13 cellular contexts compared by ENCODE assay signal in the genomic region with DNA sequence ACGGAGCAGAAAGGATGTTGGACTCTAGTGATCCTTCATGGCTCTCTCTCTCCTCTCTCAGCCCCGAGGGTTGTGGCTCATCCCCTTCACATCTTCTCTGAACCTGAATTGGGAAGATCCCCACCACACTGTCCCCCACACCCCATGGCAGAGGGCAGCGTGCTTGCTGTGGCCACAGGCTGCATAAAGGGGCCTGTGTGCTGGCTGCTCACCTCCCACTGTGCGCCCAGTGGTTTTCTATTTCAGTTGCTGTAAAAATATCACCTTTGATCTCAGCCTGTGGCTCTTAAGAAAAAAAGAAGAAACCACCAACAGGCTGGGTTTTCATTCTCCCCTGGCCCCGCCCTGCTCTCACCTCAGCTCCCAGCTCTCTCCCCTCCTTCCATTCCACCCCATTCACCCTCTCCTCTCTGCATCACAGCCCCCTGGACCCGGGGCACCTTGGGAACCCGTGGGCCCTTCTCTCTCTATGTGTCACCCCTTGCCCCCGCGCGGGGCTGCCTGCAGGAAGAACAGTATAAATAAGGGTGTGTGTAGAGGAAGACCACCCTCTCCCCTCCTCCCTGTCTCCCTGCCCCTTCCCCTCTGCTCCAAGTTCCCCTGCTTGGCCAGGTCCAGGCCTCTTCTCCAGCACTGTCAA. TPM values are rescaled to one million over a fixed set of nuclear protein-coding genes. Genes with fewer than 3 reads are reported as not detected.
DNase-seq lines count a peak whose midpoint lies in the region; ATAC-seq and FAIRE-seq lines count a peak whose summit lies in the region.
"Had no signal": no experiment of that assay in that cellular context is flagged by ENCODE, and none has a peak within 500 bp of the region (broad histone marks: within the 10 kb centered on the region; RNA-seq: fewer than 3 reads in every experiment).

No MANE protein-coding gene starts in this region.

- CTCF ChIA-PET in CD8-positive, alpha-beta memory T cell (lab: Charles Lee): interaction anchor here (12.6 kb wide), 1 partner anchor 23 kb away, joined by 162 read pairs; no protein-coding TSS in a partner anchor
- CTCF ChIA-PET in activated CD8-positive, alpha-beta memory T cell treated with anti-CD3 and anti-CD28 coated beads, Interleukin-2, amount 10 ng/mL, durations not matched to agents 7 days and 5 days (lab: Charles Lee): interaction anchor here (1.2 to 6.3 kb wide), 2 partner anchors 21 to 24 kb away, joined by 3 to 61 read pairs; partner anchors contain the start of gene WNT11

- no peaks in the 10 kb centered on the region for H3K27me3 ChIP-seq in CD8-positive, alpha-beta memory T cell (ENCODE audit: insufficient read depth, low read length, poor library complexity, severe bottlenecking)

- peaks cover 38 to 62% (median 51%) of the 10 kb centered on the region in 3 donors for H3K4me1 Mint-ChIP-seq in CD8-positive, alpha-beta memory T cell
- peaks cover 53% of the 10 kb centered on the region for H3K4me1 Mint-ChIP-seq in activated CD8-positive, alpha-beta memory T cell treated with anti-CD3 and anti-CD28 coated beads, Interleukin-2, amount 10 ng/mL, durations not matched to agents 7 days and 5 days

- no peaks in the 10 kb centered on the region for H3K9me3 ChIP-seq in CD8-positive, alpha-beta memory T cell (ENCODE audit: low read length)
- H3K9me3 ChIP-seq: neutrophil had no signal

- H3K27ac Mint-ChIP-seq in CD8-positive, alpha-beta memory T cell: peak overlapping the region; percentile 21 to 92 (median 78)
- peak overlapping the region; percentile 88 for H3K27ac Mint-ChIP-seq in activated CD8-positive, alpha-beta memory T cell treated with anti-CD3 and anti-CD28 coated beads, Interleukin-2, amount 10 ng/mL, durations not matched to agents 7 days and 5 days

- peak overlapping the region; percentile 23 for H3K4me3 ChIP-seq in CD8-positive, alpha-beta memory T cell (ENCODE audit: low read length)

- DNase-seq in CD8-positive, alpha-beta memory T cell: peak in 4 of 5 donors; percentile 20 to 73 (median 66)
- DNase-seq in HT1080 (ENCODE audit: low read depth): peak; percentile 44
- DNase-seq in activated CD8-positive, alpha-beta memory T cell treated with anti-CD3 and anti-CD28 coated beads, Interleukin-2, amount 10 ng/mL, durations not matched to agents 7 days and 5 days: peak; percentile 71
- peak in 1 of 2 donors; percentile 38 for DNase-seq in left colon
- no peak for DNase-seq in NCI-H1105 (lab: John Stamatoyannopoulos, UW)
- no peak for DNase-seq in frontal cortex (ENCODE audit: low spot score in 2 of 2)
- DNase-seq in pons (ENCODE audit: low spot score): no peak
- DNase-seq in C1 segment of cervical spinal cord (lab: John Stamatoyannopoulos, UW): no peak
- DNase-seq: NCI-H82 had no signal

- FAIRE-seq in frontal cortex (lab: Jason Lieb, UNC): no peak
- FAIRE-seq: D721Med, endometrium had no signal

- intact Hi-C loops in left colon (cut with DNase I, micrococcal nuclease): no loop called here

- POLR2A ChIA-PET in CD8-positive, alpha-beta memory T cell (lab: Charles Lee): interaction anchor here (0.7 kb wide), 1 partner anchor 669 kb away, joined by 3 read pairs; no protein-coding TSS in a partner anchor

- no peak overlapping the region for H3K27ac ChIP-seq in CD8-positive, alpha-beta memory T cell (ENCODE audit: low read depth, low read length)
- H3K27ac ChIP-seq: neutrophil had no signal

- peaks cover 0 to 8% (median 6%) of the 10 kb centered on the region in 5 donors for H3K9me3 Mint-ChIP-seq in CD8-positive, alpha-beta memory T cell
- no peaks in the 10 kb centered on the region for H3K9me3 Mint-ChIP-seq in activated CD8-positive, alpha-beta memory T cell treated with anti-CD3 and anti-CD28 coated beads, Interleukin-2, amount 10 ng/mL, durations not matched to agents 7 days and 5 days (ENCODE audit: low read depth)

- H3K4me1 ChIP-seq in CD8-positive, alpha-beta memory T cell (ENCODE audit: insufficient read depth, low read length): peaks cover 49% of the 10 kb centered on the region

- ATAC-seq in activated CD8-positive, alpha-beta memory T cell treated with anti-CD3 and anti-CD28 coated beads, Interleukin-2, amount 10 ng/mL, durations not matched to agents 7 days and 5 days: peak; percentile 14
- peak; percentile 15 for ATAC-seq in left colon

- H3K27me3 Mint-ChIP-seq in CD8-positive, alpha-beta memory T cell: peaks cover 9 to 11% of the 10 kb centered on the region in 2 donors
- H3K27me3 Mint-ChIP-seq in activated CD8-positive, alpha-beta memory T cell treated with anti-CD3 and anti-CD28 coated beads, Interleukin-2, amount 10 ng/mL, durations not matched to agents 7 days and 5 days: peaks cover 17% of the 10 kb centered on the region

- H3K36me3 Mint-ChIP-seq in CD8-positive, alpha-beta memory T cell: peaks cover 0 to 14% (median 0%) of the 10 kb centered on the region in 3 donors
- H3K36me3 Mint-ChIP-seq in activated CD8-positive, alpha-beta memory T cell treated with anti-CD3 and anti-CD28 coated beads, Interleukin-2, amount 10 ng/mL, durations not matched to agents 7 days and 5 days: no peaks in the 10 kb centered on the region

- peak overlapping the region; percentile 59 to 87 (median 75) for H3K4me3 Mint-ChIP-seq in CD8-positive, alpha-beta memory T cell
- peak overlapping the region; percentile 14 for H3K4me3 Mint-ChIP-seq in activated CD8-positive, alpha-beta memory T cell treated with anti-CD3 and anti-CD28 coated beads, Interleukin-2, amount 10 ng/mL, durations not matched to agents 7 days and 5 days

- no peaks in the 10 kb centered on the region for H3K36me3 ChIP-seq in CD8-positive, alpha-beta memory T cell (ENCODE audit: insufficient read depth, low read length)
- H3K36me3 ChIP-seq: neutrophil had no signal

RNA-seq across cellular contexts. Expression of gene WNT11, which starts 25.8 kb away (rescaled TPM):
- total RNA-seq in CD8-positive, alpha-beta memory T cell: under 1 TPM in 1 of 2 experiments, not detected in 1; 0.28 TPM
- polyA plus RNA-seq in CD8-positive, alpha-beta memory T cell: 1.2 TPM
- not detected in 2 replicates for total RNA-seq in HT1080 (2014; rRNA removed; shearing (Covaris generic))
- not detected in 2 replicates for polyA plus RNA-seq in HT1080 (2015; cell fraction: cytosol; rRNA removed)
- polyA plus RNA-seq in HT1080 (2015; cell fraction: nucleus; rRNA removed): not detected in 2 replicates
- 1 to 10 TPM in 1 of 2 experiments, under 1 TPM in 1; 0.96 to 2.0 TPM for total RNA-seq in activated CD8-positive, alpha-beta memory T cell treated with anti-CD3 and anti-CD28 coated beads, Interleukin-2, amount 10 ng/mL, durations not matched to agents 7 days and 5 days
- total RNA-seq in left colon (1 to 10 TPM; 7.3 to 7.9 TPM), frontal cortex (5.7 TPM)
- total RNA-seq: T-helper 2 cell treated with Interferon-gamma antibody and Interleukin-4, amounts not matched to agents 100 ng/mL and 5 ng/mL, for 36 hours had no signal

Comparison
In these comparisons a context has a peak if more than half of its experiments do, and no peak if none do; other contexts are left out.
1. DNase-seq: peak in CD8-positive, alpha-beta memory T cell (4 of 5), HT1080 (single experiment) and activated CD8-positive, alpha-beta memory T cell treated with anti-CD3 and anti-CD28 coated beads, Interleukin-2, amount 10 ng/mL, durations not matched to agents 7 days and 5 days (single experiment); none in NCI-H1105 (single experiment), frontal cortex (0 of 2), pons (single experiment) and C1 segment of cervical spinal cord (0 of 14).